ENCODE assay signal across 2 cellular contexts in the genomic region with DNA sequence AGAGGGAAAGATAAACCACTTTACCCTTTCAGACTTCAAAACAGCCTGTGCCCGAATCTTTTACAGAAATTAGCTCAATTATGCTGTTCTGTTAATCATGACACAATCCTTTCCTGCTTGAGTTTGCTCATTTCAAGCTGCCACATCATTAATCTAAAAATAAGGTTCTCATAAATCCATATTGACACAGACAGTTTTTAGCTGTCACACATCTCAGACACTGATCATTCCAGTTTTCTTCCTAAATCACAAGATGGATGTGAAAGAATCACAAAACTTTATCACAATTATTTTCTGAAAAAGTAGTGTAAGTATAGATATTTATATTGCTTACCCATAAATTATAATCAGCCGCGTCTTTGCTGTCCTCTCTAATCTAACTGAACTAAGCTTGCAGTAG.
TF ChIP-seq lines count a peak whose summit lies in the region.

No MANE protein-coding gene starts in this region.

TF ChIP-seq in SK-N-SH, 30 proteins besides CTCF, POLR2A, EP300 and RAD21 (continued from another document):
- TF ChIP-seq, protein P1, sequence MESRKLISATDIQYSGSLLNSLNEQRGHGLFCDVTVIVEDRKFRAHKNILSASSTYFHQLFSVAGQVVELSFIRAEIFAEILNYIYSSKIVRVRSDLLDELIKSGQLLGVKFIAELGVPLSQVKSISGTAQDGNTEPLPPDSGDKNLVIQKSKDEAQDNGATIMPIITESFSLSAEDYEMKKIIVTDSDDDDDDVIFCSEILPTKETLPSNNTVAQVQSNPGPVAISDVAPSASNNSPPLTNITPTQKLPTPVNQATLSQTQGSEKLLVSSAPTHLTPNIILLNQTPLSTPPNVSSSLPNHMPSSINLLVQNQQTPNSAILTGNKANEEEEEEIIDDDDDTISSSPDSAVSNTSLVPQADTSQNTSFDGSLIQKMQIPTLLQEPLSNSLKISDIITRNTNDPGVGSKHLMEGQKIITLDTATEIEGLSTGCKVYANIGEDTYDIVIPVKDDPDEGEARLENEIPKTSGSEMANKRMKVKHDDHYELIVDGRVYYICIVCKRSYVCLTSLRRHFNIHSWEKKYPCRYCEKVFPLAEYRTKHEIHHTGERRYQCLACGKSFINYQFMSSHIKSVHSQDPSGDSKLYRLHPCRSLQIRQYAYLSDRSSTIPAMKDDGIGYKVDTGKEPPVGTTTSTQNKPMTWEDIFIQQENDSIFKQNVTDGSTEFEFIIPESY (IDR thresholded peaks at IDR 0.05; ENCODE audit: borderline replicate concordance, low read depth), result no peak
- TF ChIP-seq FOXM1 (IDR thresholded peaks at IDR 0.05; ENCODE audit: low read depth), result no peak
- no peak for TF ChIP-seq TCF12 (IDR thresholded peaks at IDR 0.05)
- no peak for TF ChIP-seq NRF1 (IDR thresholded peaks at IDR 0.05; ENCODE audit: low read depth, low read length)
- TF ChIP-seq TEAD4 (IDR thresholded peaks at IDR 0.05; ENCODE audit: borderline replicate concordance, insufficient read depth), result no peak
- TF ChIP-seq TAF1 (IDR thresholded peaks at IDR 0.05; ENCODE audit: borderline replicate concordance, low read depth, low read length), result no peak
TF ChIP-seq in SK-N-SH: peak in this region for 0.

TF ChIP-seq in SK-N-SH treated with all-trans-retinoic acid at 6 μM for 48 hours, 23 proteins besides CTCF, POLR2A, EP300 and RAD21 (continued from another document):
- TF ChIP-seq, protein P2, sequence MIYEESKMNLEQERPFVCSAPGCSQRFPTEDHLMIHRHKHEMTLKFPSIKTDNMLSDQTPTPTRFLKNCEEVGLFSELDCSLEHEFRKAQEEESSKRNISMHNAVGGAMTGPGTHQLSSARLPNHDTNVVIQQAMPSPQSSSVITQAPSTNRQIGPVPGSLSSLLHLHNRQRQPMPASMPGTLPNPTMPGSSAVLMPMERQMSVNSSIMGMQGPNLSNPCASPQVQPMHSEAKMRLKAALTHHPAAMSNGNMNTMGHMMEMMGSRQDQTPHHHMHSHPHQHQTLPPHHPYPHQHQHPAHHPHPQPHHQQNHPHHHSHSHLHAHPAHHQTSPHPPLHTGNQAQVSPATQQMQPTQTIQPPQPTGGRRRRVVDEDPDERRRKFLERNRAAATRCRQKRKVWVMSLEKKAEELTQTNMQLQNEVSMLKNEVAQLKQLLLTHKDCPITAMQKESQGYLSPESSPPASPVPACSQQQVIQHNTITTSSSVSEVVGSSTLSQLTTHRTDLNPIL (CRISPR knock-in tag; IDR thresholded peaks at IDR 0.05; ENCODE audit: low read depth), result no peak
- TF ChIP-seq ZNF8 (CRISPR knock-in tag; IDR thresholded peaks at IDR 0.05) (no peak), ZNF70 (CRISPR knock-in tag; IDR thresholded peaks at IDR 0.05) (no peak), SNAI2 (CRISPR knock-in tag; IDR thresholded peaks at IDR 0.05) (no peak), BACH2 (CRISPR knock-in tag; IDR thresholded peaks at IDR 0.05; ENCODE audit: borderline replicate concordance) (no peak), ZFP30 (CRISPR knock-in tag; IDR thresholded peaks at IDR 0.05) (no peak), ESRRG (CRISPR knock-in tag; IDR thresholded peaks at IDR 0.05) (no peak), OSR1 (CRISPR knock-in tag; IDR thresholded peaks at IDR 0.05) (no peak), CSDC2 (CRISPR knock-in tag; IDR thresholded peaks at IDR 0.05) (no peak)
- TF ChIP-seq, protein P3, sequence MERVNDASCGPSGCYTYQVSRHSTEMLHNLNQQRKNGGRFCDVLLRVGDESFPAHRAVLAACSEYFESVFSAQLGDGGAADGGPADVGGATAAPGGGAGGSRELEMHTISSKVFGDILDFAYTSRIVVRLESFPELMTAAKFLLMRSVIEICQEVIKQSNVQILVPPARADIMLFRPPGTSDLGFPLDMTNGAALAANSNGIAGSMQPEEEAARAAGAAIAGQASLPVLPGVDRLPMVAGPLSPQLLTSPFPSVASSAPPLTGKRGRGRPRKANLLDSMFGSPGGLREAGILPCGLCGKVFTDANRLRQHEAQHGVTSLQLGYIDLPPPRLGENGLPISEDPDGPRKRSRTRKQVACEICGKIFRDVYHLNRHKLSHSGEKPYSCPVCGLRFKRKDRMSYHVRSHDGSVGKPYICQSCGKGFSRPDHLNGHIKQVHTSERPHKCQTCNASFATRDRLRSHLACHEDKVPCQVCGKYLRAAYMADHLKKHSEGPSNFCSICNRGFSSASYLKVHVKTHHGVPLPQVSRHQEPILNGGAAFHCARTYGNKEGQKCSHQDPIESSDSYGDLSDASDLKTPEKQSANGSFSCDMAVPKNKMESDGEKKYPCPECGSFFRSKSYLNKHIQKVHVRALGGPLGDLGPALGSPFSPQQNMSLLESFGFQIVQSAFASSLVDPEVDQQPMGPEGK (CRISPR knock-in tag; IDR thresholded peaks at IDR 0.05; ENCODE audit: borderline replicate concordance), result no peak
- TF ChIP-seq, protein P4, sequence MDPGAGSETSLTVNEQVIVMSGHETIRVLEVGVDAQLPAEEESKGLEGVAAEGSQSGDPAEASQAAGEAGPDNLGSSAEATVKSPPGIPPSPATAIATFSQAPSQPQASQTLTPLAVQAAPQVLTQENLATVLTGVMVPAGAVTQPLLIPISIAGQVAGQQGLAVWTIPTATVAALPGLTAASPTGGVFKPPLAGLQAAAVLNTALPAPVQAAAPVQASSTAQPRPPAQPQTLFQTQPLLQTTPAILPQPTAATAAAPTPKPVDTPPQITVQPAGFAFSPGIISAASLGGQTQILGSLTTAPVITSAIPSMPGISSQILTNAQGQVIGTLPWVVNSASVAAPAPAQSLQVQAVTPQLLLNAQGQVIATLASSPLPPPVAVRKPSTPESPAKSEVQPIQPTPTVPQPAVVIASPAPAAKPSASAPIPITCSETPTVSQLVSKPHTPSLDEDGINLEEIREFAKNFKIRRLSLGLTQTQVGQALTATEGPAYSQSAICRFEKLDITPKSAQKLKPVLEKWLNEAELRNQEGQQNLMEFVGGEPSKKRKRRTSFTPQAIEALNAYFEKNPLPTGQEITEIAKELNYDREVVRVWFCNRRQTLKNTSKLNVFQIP (CRISPR knock-in tag; IDR thresholded peaks at IDR 0.05; ENCODE audit: borderline replicate concordance, low read depth), result no peak
